Comparison of ENCODE assay signal across 24 cellular contexts in genomic region chr5:67673180-67673579, GRCh38.
"Had no signal": no experiment of that assay in that cellular context is flagged by ENCODE, and none has a peak within 500 bp of the region (broad histone marks: within the 10 kb centered on the region; RNA-seq: fewer than 3 reads in every experiment).

No MANE protein-coding gene starts in this region.

- H3K36me3 Mint-ChIP-seq: activated CD8-positive, alpha-beta memory T cell treated with anti-CD3 and anti-CD28 coated beads, Interleukin-2, amount 10 ng/mL, durations not matched to agents 7 days and 5 days had no signal

- H3K9me3 ChIP-seq: Peyer's patch had no signal

- H3K9me3 Mint-ChIP-seq: activated T-cell treated with anti-CD3 and anti-CD28 coated beads, Interleukin-2, amount 50 U/mL, for 24 hours had no signal

- H3K27ac Mint-ChIP-seq: activated CD8-positive, alpha-beta memory T cell treated with anti-CD3 and anti-CD28 coated beads, Interleukin-2, amount 10 ng/mL, durations not matched to agents 7 days and 5 days; activated naive CD8-positive, alpha-beta T cell; activated T-cell treated with anti-CD3 and anti-CD28 coated beads, Interleukin-2, amount 50 U/mL, for 24 hours; activated T-helper 1 cell treated with anti-CD3 and anti-CD28 coated beads, Interleukin-12 subunit alpha, Interleukin-12 subunit beta, Interleukin-2, Interleukin-4 antibody, amounts not matched to agents 30 ng/mL and 10 ng/mL and 1 ng/mL, durations not matched to agents 14 hours and 24 hours and 36 hours; T-helper 1 cell treated with Interleukin-12 subunit alpha and Interleukin-12 subunit beta and Interleukin-4 antibody, amounts not matched to agents 30 μg/mL and 1 μg/mL, for 36 hours had no signal

- H3K4me3 ChIP-seq: Peyer's patch had no signal

- H3K27ac ChIP-seq: brain microvascular endothelial cell, KMS-11, Peyer's patch, RWPE1 had no signal

- H3K27me3 ChIP-seq: brain microvascular endothelial cell, Peyer's patch had no signal

- H3K4me1 ChIP-seq: Peyer's patch had no signal

- ATAC-seq: activated CD4-positive, CD25-positive, alpha-beta regulatory T cell treated with anti-CD3 and anti-CD28 coated beads, Interleukin-2, amount 50 U/mL, for 24 hours; activated CD8-positive, alpha-beta memory T cell treated with anti-CD3 and anti-CD28 coated beads, Interleukin-2, amount 10 ng/mL, durations not matched to agents 7 days and 5 days had no signal

- H3K36me3 ChIP-seq: brain microvascular endothelial cell, Peyer's patch had no signal

- DNase-seq: activated CD4-positive, alpha-beta T cell treated with anti-CD3 and anti-CD28 coated beads for 4 hours; activated CD4-positive, alpha-beta T cell treated with anti-CD3 and anti-CD28 coated beads, Interleukin-2, amount 50 U/mL, for 48 hours; activated CD8-positive, alpha-beta memory T cell treated with anti-CD3 and anti-CD28 coated beads, Interleukin-2, amount 10 ng/mL, durations not matched to agents 7 days and 5 days; activated effector memory CD4-positive, alpha-beta T cell treated with Interleukin-2 at 50 U/mL for 16 hours; activated naive CD4-positive, alpha-beta T cell; activated T-cell treated with anti-CD3 and anti-CD28 coated beads, Interleukin-2, amount 50 U/mL, for 24 hours; amygdala; caudate nucleus; NCI-H1092; NCI-H1417; NCI-H2029; NCI-H2107; NCI-H2171 treated with DMSO at 0.1 percent for 48 hours; NCI-H510A treated with DMSO at 0.1 percent for 48 hours; NCI-H69; Peyer's patch; SHP77 treated with DMSO at 0.1 percent for 48 hours had no signal
